8 cellular contexts compared by ENCODE assay signal in genomic region chr7:8125680-8126444, GRCh38.
DNase-seq lines count a peak whose midpoint lies in the region; ATAC-seq and TF ChIP-seq lines count a peak whose summit lies in the region.

No MANE protein-coding gene starts in this region.

- no peaks in the 10 kb centered on the region for H3K9me3 ChIP-seq in vagina

- peak; percentile 61 for ATAC-seq in HG03103 (IDR thresholded peaks at IDR 0.05; ENCODE audit: low read depth, unreplicated experiment)

- no peak overlapping the region for H3K27ac ChIP-seq in vagina

- no peak overlapping the region for H3K4me3 ChIP-seq in vagina

- H3K4me1 ChIP-seq in vagina = no peaks in the 10 kb centered on the region

- peak; percentile 66 for DNase-seq in UCSD-AML1 (lab: John Stamatoyannopoulos, UW; ENCODE audit: unreplicated experiment)
- peak; percentile 86 for DNase-seq in central memory CD4-positive, alpha-beta T cell
- DNase-seq in stimulated activated CD4-positive, alpha-beta T cell treated with anti-CD3 and anti-CD28 coated beads, Interleukin-4, amount 100 ng/mL, for 48 hours (ENCODE audit: low read depth in 2 of 2) = peak; percentile 59 to 74
- DNase-seq in NCI-H345 treated with DMSO at 0.1 percent for 48 hours (lab: John Stamatoyannopoulos, UW; ENCODE audit: unreplicated experiment) = no peak
- DNase-seq in NCI-H2107 (lab: John Stamatoyannopoulos, UW) = no peak
- DNase-seq in vagina (ENCODE audit: extremely low spot score in 2 of 2) = no peak

- TF ChIP-seq POLR2A in GM19193 (IDR thresholded peaks at IDR 0.05; ENCODE audit: extremely low read depth, insufficient read depth, insufficient read length) (peak; percentile 57), vagina (IDR thresholded peaks at IDR 0.05) (no peak)

- no peak for TF ChIP-seq CTCF in vagina (IDR thresholded peaks at IDR 0.05)

- H3K36me3 ChIP-seq in vagina = no peaks in the 10 kb centered on the region

- H3K27me3 ChIP-seq in vagina = no peaks in the 10 kb centered on the region

- intact Hi-C loops in vagina (cut with DNase I) = no loop called here

Comparison
In these comparisons a context has a peak if more than half of its experiments do, and no peak if none do; other contexts are left out.
1. DNase-seq: peak in UCSD-AML1 (single experiment), central memory CD4-positive, alpha-beta T cell (single experiment) and stimulated activated CD4-positive, alpha-beta T cell treated with anti-CD3 and anti-CD28 coated beads, Interleukin-4, amount 100 ng/mL, for 48 hours (2 of 2); none in NCI-H345 treated with DMSO at 0.1 percent for 48 hours (single experiment), NCI-H2107 (single experiment) and vagina (0 of 2).